11 cellular contexts compared by ENCODE assay signal in the genomic region with DNA sequence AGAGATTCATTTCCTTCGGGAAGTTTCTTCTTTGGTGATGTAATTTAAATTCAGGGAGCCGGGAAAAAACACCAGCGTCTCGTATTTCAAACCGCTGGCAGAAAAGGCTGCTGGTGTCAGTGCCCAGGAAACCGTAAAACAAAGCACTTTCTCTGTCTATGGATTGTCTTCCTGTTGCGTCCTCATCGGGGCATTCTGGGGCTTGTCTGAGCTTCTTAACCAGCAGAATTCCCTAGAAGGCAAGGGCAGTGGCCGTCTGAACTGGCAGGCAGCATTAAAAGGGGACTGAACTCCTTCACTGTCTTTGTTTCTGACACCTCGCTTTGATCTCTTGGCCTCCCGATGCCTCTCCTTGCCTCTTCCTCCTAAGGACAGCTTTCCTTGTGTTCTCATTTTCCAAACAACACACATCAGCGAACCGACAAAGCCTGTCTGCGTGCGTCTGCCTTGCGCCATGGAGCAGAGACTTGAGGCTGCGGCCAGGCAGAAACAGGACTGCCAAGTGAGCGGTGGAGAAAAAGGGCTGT.
A peak's percentile ranks its signal among the peaks of the same experiment; 100 is the strongest.
DNase-seq lines count a peak whose midpoint lies in the region; ATAC-seq lines count a peak whose summit lies in the region.
"Had no signal": no experiment of that assay in that cellular context is flagged by ENCODE, and none has a peak within 500 bp of the region (broad histone marks: within the 10 kb centered on the region; RNA-seq: fewer than 3 reads in every experiment).

No MANE protein-coding gene starts in this region.

- ATAC-seq in GM21515 (IDR thresholded peaks at IDR 0.05; ENCODE audit: unreplicated experiment), result no peak
- ATAC-seq: activated T-cell treated with anti-CD3 and anti-CD28 coated beads, Interleukin-2, amount 50 U/mL, for 4 hours; naive thymus-derived CD8-positive, alpha-beta T cell had no signal

- DNase-seq in A172 (ENCODE audit: low spot score) (peak; percentile 56), NCI-H1092 (lab: John Stamatoyannopoulos, UW) (peak; percentile 64), astrocyte of the hippocampus (ENCODE audit: low read depth, low spot score) (peak; percentile 71), kidney glomerular epithelial cell (lab: John Stamatoyannopoulos, UW) (peak; percentile 64), NOMO-1 treated with dmso at 0.1 percent for 144 hours (lab: John Stamatoyannopoulos, UW; ENCODE audit: unreplicated experiment) (no peak)
- no peak for DNase-seq in stimulated activated naive CD4-positive, alpha-beta T cell treated with Interleukin-2 at 50 U/mL for 16 hours (lab: John Stamatoyannopoulos, UW)
- no peak for DNase-seq in activated CD4-positive, alpha-beta T cell treated with anti-CD3 and anti-CD28 coated beads for 48 hours
- DNase-seq: activated T-cell treated with anti-CD3 and anti-CD28 coated beads, Interleukin-2, amount 50 U/mL, for 4 hours; CD4-positive, CD25-positive, alpha-beta regulatory T cell had no signal

Comparison
In these comparisons a context has a peak if more than half of its experiments do, and no peak if none do; other contexts are left out.
1. DNase-seq: peak in A172 (single experiment), NCI-H1092 (single experiment), astrocyte of the hippocampus (single experiment) and kidney glomerular epithelial cell (single experiment); none in NOMO-1 treated with dmso at 0.1 percent for 144 hours (single experiment), stimulated activated naive CD4-positive, alpha-beta T cell treated with Interleukin-2 at 50 U/mL for 16 hours (single experiment) and activated CD4-positive, alpha-beta T cell treated with anti-CD3 and anti-CD28 coated beads for 48 hours (single experiment).